9 cellular contexts compared by ENCODE assay signal in the genomic region with DNA sequence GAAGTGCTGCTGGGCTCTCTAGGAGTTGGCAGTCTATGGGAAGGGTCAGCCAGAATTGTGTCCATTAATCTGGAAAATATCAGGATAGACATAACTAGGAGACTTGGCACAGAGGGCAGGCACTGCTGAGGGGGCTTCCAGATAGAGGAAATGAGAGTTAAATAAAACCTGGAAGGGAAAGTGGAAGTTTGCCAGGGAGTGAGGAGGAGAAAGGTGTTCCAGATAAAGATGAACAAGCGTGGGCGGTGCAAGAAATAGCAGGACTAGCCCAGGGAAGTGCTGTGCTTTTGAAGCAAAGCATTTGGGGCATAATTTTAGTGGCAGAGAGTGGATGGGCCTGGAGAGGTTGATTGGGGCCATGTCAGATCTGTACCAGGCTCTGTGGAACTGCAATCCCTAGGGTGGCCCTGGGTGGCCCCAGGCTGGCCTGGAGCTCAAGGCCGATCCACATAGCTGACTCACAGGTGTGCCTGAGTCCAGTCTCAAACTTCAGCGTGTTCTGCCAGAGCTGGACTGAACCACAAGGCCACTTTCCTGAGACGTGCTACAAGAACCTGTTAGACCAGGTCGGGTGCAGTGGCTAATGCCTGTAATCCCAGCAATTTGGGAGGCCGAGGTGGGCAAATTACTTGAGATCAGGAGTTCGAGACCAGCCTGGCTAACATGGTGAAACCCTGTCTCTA. TPM values are rescaled to one million over a fixed set of nuclear protein-coding genes. Genes with fewer than 3 reads are reported as not detected.
DNase-seq lines count a peak whose midpoint lies in the region; ATAC-seq and TF ChIP-seq lines count a peak whose summit lies in the region.
"Had no signal": no experiment of that assay in that cellular context is flagged by ENCODE, and none has a peak within 500 bp of the region (broad histone marks: within the 10 kb centered on the region; RNA-seq: fewer than 3 reads in every experiment).

No MANE protein-coding gene starts in this region.

- no peak overlapping the region for H4K8ac ChIP-seq in trophoblast cell (ENCODE audit: low read depth, low read length)

- H3K18ac ChIP-seq in trophoblast cell (ENCODE audit: low read length): no peak overlapping the region

- no peak overlapping the region for H4K12ac ChIP-seq in trophoblast cell (ENCODE audit: low read depth, low read length)

- H3K27ac ChIP-seq in colonic mucosa (no peak overlapping the region), trophoblast cell (ENCODE audit: low read depth, low read length) (peak overlapping the region; percentile 46)

- H3K79me2 ChIP-seq in trophoblast cell (ENCODE audit: control insufficient read depth, insufficient read depth, low read length, poor library complexity): no peaks in the 10 kb centered on the region

- H3K4me2 ChIP-seq in trophoblast cell (ENCODE audit: low read length): no peak overlapping the region

- no peak for ATAC-seq in HG03460 (IDR thresholded peaks at IDR 0.05; ENCODE audit: unreplicated experiment)

- TF ChIP-seq CTCF in colonic mucosa (IDR thresholded peaks at IDR 0.05): no peak

- H3K4ac ChIP-seq in trophoblast cell (ENCODE audit: low read depth, low read length): no peak overlapping the region

- peak overlapping the region; percentile 28 for H2BK12ac ChIP-seq in trophoblast cell (ENCODE audit: low read length)

- DNase-seq in ELF-1 (ENCODE audit: low read depth, low spot score) (peak; percentile 15), NCI-H446 treated with DMSO at 0.1 percent for 48 hours (lab: John Stamatoyannopoulos, UW) (peak; percentile 48), colonic mucosa (peak; percentile 38), trophoblast cell (peak; percentile 91 to 97), NCI-H2081 (lab: John Stamatoyannopoulos, UW) (no peak), NCI-H1694 (lab: John Stamatoyannopoulos, UW) (no peak)
- DNase-seq: activated CD4-positive, alpha-beta T cell treated with anti-CD3 and anti-CD28 coated beads, Interleukin-2, amount 50 U/mL, for 48 hours; NCI-H510A had no signal

- H3K4me3 ChIP-seq in colonic mucosa: no peak overlapping the region
- H3K4me3 ChIP-seq in trophoblast cell (ENCODE audit: low read depth, low read length): no peak overlapping the region

- no peaks in the 10 kb centered on the region for H3K4me1 ChIP-seq in colonic mucosa
- H3K4me1 ChIP-seq in trophoblast cell (ENCODE audit: control insufficient read depth in 1 of 2, insufficient read depth in 2 of 2, low read length in 2 of 2): peaks cover 9 to 13% of the 10 kb centered on the region in 2 experiments

- no peaks in the 10 kb centered on the region for H3K27me3 ChIP-seq in colonic mucosa
- no peaks in the 10 kb centered on the region for H3K27me3 ChIP-seq in trophoblast cell (ENCODE audit: insufficient read depth, low read length)

- intact Hi-C loops in colonic mucosa (cut with DNase I): no loop called here

- no peak overlapping the region for H3K14ac ChIP-seq in trophoblast cell (ENCODE audit: low read length)

- H2BK5ac ChIP-seq in trophoblast cell (ENCODE audit: low read depth, low read length, poor library complexity): no peak overlapping the region

- H2BK120ac ChIP-seq in trophoblast cell (ENCODE audit: insufficient read depth, low read length, poor library complexity): no peak overlapping the region

- peaks cover 7% of the 10 kb centered on the region for H3K79me1 ChIP-seq in trophoblast cell (ENCODE audit: low read length)

- no CpG with 5 or more reads among the region's 8 CpGs for WGBS in trophoblast cell (ENCODE audit: extremely low coverage, insufficient coverage, insufficient read length)

- peak overlapping the region; percentile 15 for H4K91ac ChIP-seq in trophoblast cell (ENCODE audit: low read depth, low read length)

- no peak overlapping the region for H3K9ac ChIP-seq in colonic mucosa (ENCODE audit: low read depth in 2 of 2, low read length in 2 of 2)
- no peak overlapping the region for H3K9ac ChIP-seq in trophoblast cell (ENCODE audit: low read length)

- no peak overlapping the region for H3K23ac ChIP-seq in trophoblast cell (ENCODE audit: low read length)

- H3K9me3 ChIP-seq in colonic mucosa: no peaks in the 10 kb centered on the region
- H3K9me3 ChIP-seq in trophoblast cell (ENCODE audit: insufficient read depth, low read depth, low read length): no peaks in the 10 kb centered on the region

- no peak overlapping the region for H2AFZ ChIP-seq in trophoblast cell (ENCODE audit: insufficient read depth, low read length, poor library complexity)

- H2AK5ac ChIP-seq in trophoblast cell (ENCODE audit: low read length): no peak overlapping the region

- no peaks in the 10 kb centered on the region for H3K36me3 ChIP-seq in colonic mucosa
- no peaks in the 10 kb centered on the region for H3K36me3 ChIP-seq in trophoblast cell (ENCODE audit: control insufficient read depth in 1 of 2, insufficient read depth in 2 of 2, low read length in 2 of 2)

RNA-seq across cellular contexts. Expression of gene GALM, which starts 26.9 kb away (rescaled TPM):
- total RNA-seq in colonic mucosa: 10 to 100 TPM; 47.9 to 68.8 TPM
- 3.9 TPM in 2 replicates for polyA plus RNA-seq in trophoblast cell (2013)

RNA-seq across cellular contexts. Expression of gene SRSF7, which starts 58.4 kb away (rescaled TPM):
- 100 to 1,000 TPM; 119 to 157 TPM for total RNA-seq in colonic mucosa
- polyA plus RNA-seq in trophoblast cell (2013): 200 and 205 TPM in 2 replicates

Comparison
In these comparisons a context has a peak if more than half of its experiments do, and no peak if none do; other contexts are left out.
1. DNase-seq: peak in ELF-1 (single experiment), NCI-H446 treated with DMSO at 0.1 percent for 48 hours (single experiment), colonic mucosa (single experiment) and trophoblast cell (2 of 2); none in NCI-H2081 (0 of 2) and NCI-H1694 (single experiment).